Comparison of ENCODE assay signal across 1 cellular context in the genomic region with DNA sequence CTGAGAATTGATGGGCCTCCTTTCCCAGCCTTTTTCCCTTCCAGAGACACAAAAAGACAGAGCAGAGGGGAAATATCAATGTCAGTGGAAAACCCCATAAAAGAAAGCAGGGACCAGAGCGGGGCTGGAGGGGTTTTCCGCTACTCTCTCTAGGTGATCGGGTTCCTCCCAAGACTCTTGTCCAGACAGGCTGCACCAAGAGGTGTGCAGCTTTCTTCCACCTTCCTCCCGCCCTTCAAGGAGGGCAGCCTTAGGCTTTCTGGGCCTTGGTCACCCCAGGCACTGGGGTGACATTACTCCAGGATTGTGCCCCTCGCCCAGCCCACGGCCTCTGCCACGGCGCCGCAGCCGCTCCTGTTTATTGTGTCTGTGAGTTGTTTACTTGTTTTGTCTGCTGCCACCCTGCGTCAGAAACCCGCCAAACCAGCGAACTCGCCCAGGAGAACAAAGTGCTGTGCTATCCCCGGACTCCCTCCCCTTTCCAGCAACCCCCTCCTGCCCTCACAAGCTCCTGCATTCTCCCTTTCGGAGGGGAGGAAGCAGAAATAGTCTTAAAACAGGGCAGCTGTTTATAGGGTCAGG.
TF ChIP-seq lines count a peak whose summit lies in the region.

No MANE protein-coding gene starts in this region.

TF ChIP-seq in K562, 482 proteins besides CTCF, POLR2A, EP300 and RAD21:
- TF ChIP-seq, protein P1, sequence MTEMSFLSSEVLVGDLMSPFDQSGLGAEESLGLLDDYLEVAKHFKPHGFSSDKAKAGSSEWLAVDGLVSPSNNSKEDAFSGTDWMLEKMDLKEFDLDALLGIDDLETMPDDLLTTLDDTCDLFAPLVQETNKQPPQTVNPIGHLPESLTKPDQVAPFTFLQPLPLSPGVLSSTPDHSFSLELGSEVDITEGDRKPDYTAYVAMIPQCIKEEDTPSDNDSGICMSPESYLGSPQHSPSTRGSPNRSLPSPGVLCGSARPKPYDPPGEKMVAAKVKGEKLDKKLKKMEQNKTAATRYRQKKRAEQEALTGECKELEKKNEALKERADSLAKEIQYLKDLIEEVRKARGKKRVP (CRISPR knock-in tag; IDR thresholded peaks at IDR 0.05): no peak
- TF ChIP-seq SMAD4 (CRISPR knock-in tag; conservative IDR thresholded peaks at IDR 0.05): peak; percentile 49; the same call in 1 of the 2 replicates
